In the genomic region with DNA sequence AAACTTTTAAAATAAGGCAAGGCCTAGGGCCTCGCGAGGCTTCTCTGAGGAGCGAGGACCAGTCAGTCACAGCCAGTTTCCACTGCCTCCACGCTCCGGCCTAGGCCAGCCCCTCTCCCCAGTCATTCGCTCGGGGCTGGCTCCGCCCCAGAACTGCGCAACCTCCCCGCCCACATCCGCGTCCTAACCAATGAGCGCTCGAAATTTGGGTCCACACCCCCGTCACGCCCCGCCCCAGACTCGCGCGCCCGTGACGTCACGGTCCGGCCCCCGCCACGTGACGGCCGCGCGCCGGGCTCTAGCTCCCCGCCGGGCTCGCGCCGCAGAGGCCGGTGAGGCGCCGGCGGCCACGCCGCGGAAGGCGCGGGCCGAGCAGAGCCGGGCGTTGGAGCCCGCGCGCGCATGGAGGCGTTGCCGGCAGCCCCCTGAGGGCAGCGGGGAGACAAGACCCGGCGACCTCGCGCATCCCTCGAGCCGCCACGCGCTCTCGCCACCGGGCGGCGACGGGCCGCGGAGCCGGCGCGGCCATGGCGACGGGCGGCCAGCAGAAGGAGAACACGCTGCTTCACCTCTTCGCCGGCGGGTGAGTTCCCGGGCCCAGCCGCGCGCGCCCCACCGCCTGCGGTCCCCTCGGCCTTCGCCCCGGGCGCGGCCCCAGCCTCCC, we compare ENCODE assay signal across 8 cellular contexts. TPM values are rescaled to one million over a fixed set of nuclear protein-coding genes. Genes with fewer than 3 reads are reported as not detected.
DNase-seq lines count a peak whose midpoint lies in the region; ATAC-seq and TF ChIP-seq lines count a peak whose summit lies in the region.

A gene with protein sequence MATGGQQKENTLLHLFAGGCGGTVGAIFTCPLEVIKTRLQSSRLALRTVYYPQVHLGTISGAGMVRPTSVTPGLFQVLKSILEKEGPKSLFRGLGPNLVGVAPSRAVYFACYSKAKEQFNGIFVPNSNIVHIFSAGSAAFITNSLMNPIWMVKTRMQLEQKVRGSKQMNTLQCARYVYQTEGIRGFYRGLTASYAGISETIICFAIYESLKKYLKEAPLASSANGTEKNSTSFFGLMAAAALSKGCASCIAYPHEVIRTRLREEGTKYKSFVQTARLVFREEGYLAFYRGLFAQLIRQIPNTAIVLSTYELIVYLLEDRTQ (plus strand): TSS at position 301 of the 664 bp plus-strand sequence. CDS start 227 bp downstream, at position 528.

- DNase-seq in GM13976 (ENCODE audit: low spot score) (peak; percentile 99), NCI-H1436 treated with DMSO at 0.1 percent for 48 hours (lab: John Stamatoyannopoulos, UW) (peak; percentile 55), T-cell (peak; percentile 82 to 98 (median 92)), amniotic epithelial cell (ENCODE audit: low read depth) (peak; percentile 96), left cardiac atrium (peak; percentile 97), posterior vena cava (ENCODE audit: low spot score) (peak; percentile 99), upper lobe of right lung (peak; percentile 99)

- peak within 1 kb of the TSS; percentile 69 to 83 for H3K27ac Mint-ChIP-seq in T-cell

- in situ Hi-C loops in GM13976 (cut with MboI; ENCODE audit: low sequenced_read_pairs, unreplicated experiment), result no loop called here

- TF ChIP-seq CTCF in GM13976 (IDR thresholded peaks at IDR 0.05; ENCODE audit: borderline replicate concordance, control extremely low read depth, extremely low read depth, insufficient read depth, missing control alignments), result no peak
- TF ChIP-seq CTCF in upper lobe of right lung (IDR thresholded peaks at IDR 0.05), result no peak

- H3K4me1 Mint-ChIP-seq in T-cell, result peaks cover 31 to 35% (median 33%) of the 10 kb centered on the region in 3 donors

- POLR2A ChIA-PET in T-cell (lab: Charles Lee), result interaction anchor here in 1 of 2 donors (0.5 kb wide), 1 partner anchor 23 kb away, joined by 16 read pairs; no protein-coding TSS in a partner anchor

- H3K27me3 ChIP-seq in upper lobe of right lung, result no peaks in the 10 kb centered on the region

- no peaks in the 10 kb centered on the region for H3K27me3 Mint-ChIP-seq in T-cell

- H3K4me3 Mint-ChIP-seq in T-cell, result peak within 1 kb of the TSS; percentile 85 to 89 (median 87)

- no peaks in the 10 kb centered on the region for H3K9me3 Mint-ChIP-seq in T-cell

- peak within 1 kb of the TSS; percentile 75 for H3K4me3 ChIP-seq in upper lobe of right lung

- CTCF ChIA-PET in T-cell (lab: Charles Lee), result interaction anchor here in 1 of 2 donors (0.5 kb wide), 1 partner anchor 48 kb away, joined by 5 read pairs; no protein-coding TSS in a partner anchor

- no peaks in the 10 kb centered on the region for H3K36me3 ChIP-seq in upper lobe of right lung

- intact Hi-C loops in left cardiac atrium (cut with DNase I), result no loop called here
- intact Hi-C loops in posterior vena cava (cut with DNase I), result no loop called here
- intact Hi-C loops in upper lobe of right lung (cut with DNase I), result no loop called here

- ATAC-seq in HG02852 (IDR thresholded peaks at IDR 0.05; ENCODE audit: unreplicated experiment) (peak; percentile 92), T-cell (replicated peaks in 1 of 4) (peak; percentile 97 to 99 (median 98)), left cardiac atrium (peak; percentile 97 to 99), upper lobe of right lung (peak; percentile 98)

- H3K4me1 ChIP-seq in upper lobe of right lung, result peaks cover 14% of the 10 kb centered on the region

- H3K27ac ChIP-seq in upper lobe of right lung, result peak within 1 kb of the TSS; percentile 87

- no peaks in the 10 kb centered on the region for H3K36me3 Mint-ChIP-seq in T-cell

- H3K9me3 ChIP-seq in upper lobe of right lung, result no peaks in the 10 kb centered on the region

RNA-seq across cellular contexts. Expression of the gene that starts here (rescaled TPM):
- total RNA-seq in T-cell (1 to 10 TPM; 2.8 to 6.2 (median 4.4) TPM), left cardiac atrium (1 to 10 TPM; 7.2 to 8.8 TPM), posterior vena cava (1 to 10 TPM; 2.3 to 4.5 TPM), upper lobe of right lung (4.9 TPM)

Comparison
In these comparisons a context has a peak if more than half of its experiments do, and no peak if none do; other contexts are left out.
1. Peak in every context shown above with its lines: DNase-seq, ATAC-seq, H3K4me3 ChIP-seq and H3K27ac ChIP-seq.